Comparison of ENCODE assay signal across 11 cellular contexts in the genomic region with DNA sequence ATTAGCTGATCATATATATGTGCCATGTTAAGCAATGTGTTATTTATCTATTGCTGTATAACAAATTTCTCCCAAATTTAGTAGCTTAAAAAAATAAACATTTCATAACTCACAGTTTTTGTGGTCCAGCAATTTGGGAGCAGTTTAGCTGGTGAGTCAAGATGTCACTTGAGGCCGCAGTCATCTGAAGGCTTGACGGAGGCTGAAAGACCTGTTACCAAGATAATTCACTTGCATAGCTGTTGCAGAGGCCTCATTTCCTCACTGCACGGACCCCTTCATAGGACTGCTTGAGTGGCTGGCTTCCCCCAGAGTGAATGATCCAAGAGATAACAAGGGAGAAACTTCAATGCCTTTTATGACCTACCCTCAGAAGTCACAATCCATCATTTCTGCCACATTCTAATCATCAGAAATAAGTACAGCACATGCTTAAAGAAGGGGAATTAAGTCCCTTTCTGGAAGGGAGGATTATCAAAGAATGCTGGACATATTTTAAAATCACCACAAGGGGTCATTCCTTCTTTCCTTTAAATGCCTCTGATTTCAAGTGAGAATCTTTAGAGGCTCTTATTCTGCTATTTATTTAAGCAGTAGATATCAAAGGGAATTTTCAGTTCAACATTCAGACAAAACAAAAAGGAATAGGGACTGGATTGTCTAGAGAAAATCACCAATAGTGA. TPM values are rescaled to one million over a fixed set of nuclear protein-coding genes. Genes with fewer than 3 reads are reported as not detected.
A peak's percentile ranks its signal among the peaks of the same experiment; 100 is the strongest.
DNase-seq lines count a peak whose midpoint lies in the region; ATAC-seq, FAIRE-seq and TF ChIP-seq lines count a peak whose summit lies in the region.
"Had no signal": no experiment of that assay in that cellular context is flagged by ENCODE, and none has a peak within 500 bp of the region (broad histone marks: within the 10 kb centered on the region; RNA-seq: fewer than 3 reads in every experiment).

No MANE protein-coding gene starts in this region.

- no peaks in the 10 kb centered on the region for H3K27me3 ChIP-seq in MM.1S (replicated peaks; ENCODE audit: insufficient read depth, low read length)
- H3K27me3 ChIP-seq in brain microvascular endothelial cell (replicated peaks), result no peaks in the 10 kb centered on the region

- H3F3A ChIP-seq in MM.1S (ENCODE audit: insufficient read depth, low read length), result no peaks in the 10 kb centered on the region

- no peaks in the 10 kb centered on the region for H3K36me3 Mint-ChIP-seq in mesothelial cell of epicardium
- H3K36me3 Mint-ChIP-seq: activated naive CD4-positive, alpha-beta T cell treated with anti-CD3 and anti-CD28 coated beads, Interleukin-2, amount 10 ng/mL, durations not matched to agents 7 days and 5 days had no signal

- peaks cover 4% of the 10 kb centered on the region for H3K4me1 Mint-ChIP-seq in mesothelial cell of epicardium

- no peak overlapping the region for H3K9ac ChIP-seq in MM.1S (ENCODE audit: low read length)

- H3K27ac ChIP-seq in MM.1S (ENCODE audit: low read length) (no peak overlapping the region), brain microvascular endothelial cell (no peak overlapping the region)

- no peak overlapping the region for H2AFZ ChIP-seq in MM.1S (ENCODE audit: low read length)

- in situ Hi-C loops in brain microvascular endothelial cell (cut with HindIII; ENCODE audit: low pct_ligation_motif_present, low sequenced_read_pairs), result no loop called here

- H3K36me3 ChIP-seq in MM.1S (replicated peaks; ENCODE audit: insufficient read depth, low read length), result no peaks in the 10 kb centered on the region
- H3K36me3 ChIP-seq in brain microvascular endothelial cell (replicated peaks), result no peaks in the 10 kb centered on the region

- no peak for FAIRE-seq in D721Med (lab: Jason Lieb, UNC)
- FAIRE-seq: small intestine had no signal

- no peaks in the 10 kb centered on the region for H3K9me2 ChIP-seq in MM.1S (replicated peaks; ENCODE audit: insufficient read depth, low read length)

- H3K27me3 Mint-ChIP-seq in mesothelial cell of epicardium (ENCODE audit: low read depth), result no peaks in the 10 kb centered on the region
- H3K27me3 Mint-ChIP-seq: activated naive CD4-positive, alpha-beta T cell treated with anti-CD3 and anti-CD28 coated beads, Interleukin-2, amount 10 ng/mL, durations not matched to agents 7 days and 5 days had no signal

- H3K27ac Mint-ChIP-seq in mesothelial cell of epicardium, result no peak overlapping the region
- H3K27ac Mint-ChIP-seq: activated naive CD4-positive, alpha-beta T cell treated with anti-CD3 and anti-CD28 coated beads, Interleukin-2, amount 10 ng/mL, durations not matched to agents 7 days and 5 days had no signal

- H3K4me1 ChIP-seq in MM.1S (ENCODE audit: low read length), result no peaks in the 10 kb centered on the region

- no peak overlapping the region for H3K4me2 ChIP-seq in MM.1S (ENCODE audit: low read depth, low read length)

- TF ChIP-seq CTCF in D721Med (IDR thresholded peaks at IDR 0.05; ENCODE audit: insufficient read depth, missing control alignments) (peak; percentile 46), MM.1S (IDR thresholded peaks at IDR 0.05; ENCODE audit: low read length) (peak; percentile 24), brain microvascular endothelial cell (IDR thresholded peaks at IDR 0.05; ENCODE audit: low read depth, low read length, missing control alignments) (peak; percentile 12), mesothelial cell of epicardium (IDR thresholded peaks at IDR 0.05; ENCODE audit: unreplicated experiment) (peak; percentile 35)

- H3K4me3 Mint-ChIP-seq in mesothelial cell of epicardium, result no peak overlapping the region
- H3K4me3 Mint-ChIP-seq: activated naive CD4-positive, alpha-beta T cell treated with anti-CD3 and anti-CD28 coated beads, Interleukin-2, amount 10 ng/mL, durations not matched to agents 7 days and 5 days had no signal

- H3K79me2 ChIP-seq in MM.1S (ENCODE audit: low read length), result no peaks in the 10 kb centered on the region

- DNase-seq in D721Med (ENCODE audit: insufficient read length, low spot score) (no peak), MM.1S (no peak), brain microvascular endothelial cell (no peak), mesothelial cell of epicardium (ENCODE audit: low spot score in 2 of 2, unreplicated experiment in 2 of 2) (no peak), NCI-H774 (lab: John Stamatoyannopoulos, UW) (no peak), pons (ENCODE audit: low spot score) (no peak)
- DNase-seq: activated naive CD4-positive, alpha-beta T cell treated with anti-CD3 and anti-CD28 coated beads, Interleukin-2, amount 10 ng/mL, durations not matched to agents 7 days and 5 days; small intestine; trophoblast cell had no signal

- H3K4me3 ChIP-seq in MM.1S (ENCODE audit: low read length) (no peak overlapping the region), brain microvascular endothelial cell (ENCODE audit: low read depth, low read length) (no peak overlapping the region)

- ATAC-seq in HG02642 (IDR thresholded peaks at IDR 0.05; ENCODE audit: poor library complexity, unreplicated experiment) (no peak), HG02981 (IDR thresholded peaks at IDR 0.05; ENCODE audit: unreplicated experiment) (no peak)

- no peaks in the 10 kb centered on the region for H3K9me3 Mint-ChIP-seq in mesothelial cell of epicardium
- H3K9me3 Mint-ChIP-seq: activated naive CD4-positive, alpha-beta T cell treated with anti-CD3 and anti-CD28 coated beads, Interleukin-2, amount 10 ng/mL, durations not matched to agents 7 days and 5 days had no signal

- no peaks in the 10 kb centered on the region for H3K9me3 ChIP-seq in MM.1S (replicated peaks; ENCODE audit: insufficient read depth, low read length)

- H4K20me1 ChIP-seq in MM.1S (ENCODE audit: insufficient read depth, low read length), result no peaks in the 10 kb centered on the region

RNA-seq across cellular contexts. Expression of gene SRPK2, which starts 10.5 kb away (rescaled TPM):
- total RNA-seq in mesothelial cell of epicardium, result 43.8 to 51.4 TPM (median 45.3 TPM) in 3 replicates
